ENCODE assay signal across 16 cellular contexts in the genomic region with DNA sequence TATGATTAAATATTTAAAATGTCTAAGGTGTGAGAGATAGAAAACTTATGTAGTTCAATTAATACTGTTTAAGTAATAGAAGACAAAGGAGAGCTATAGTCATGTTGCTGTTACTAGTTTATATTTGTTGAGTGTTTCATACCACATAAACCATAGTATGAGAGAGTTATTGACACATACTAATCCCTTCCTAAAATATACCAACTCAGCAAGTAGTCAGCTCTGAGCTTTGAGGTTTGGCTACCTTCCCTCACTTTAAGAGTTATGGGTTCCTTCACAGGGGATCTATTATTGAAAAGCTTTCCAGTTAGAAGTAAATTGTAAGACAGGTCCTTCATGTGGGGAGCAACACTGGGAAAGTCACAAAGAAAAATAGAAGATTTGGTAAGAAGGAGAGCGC.
"Had no signal": no experiment of that assay in that cellular context is flagged by ENCODE, and none has a peak within 500 bp of the region (broad histone marks: within the 10 kb centered on the region; RNA-seq: fewer than 3 reads in every experiment).

No MANE protein-coding gene starts in this region.

- H3K27ac ChIP-seq: breast epithelium, gastrocnemius medialis, ovary, prostate gland, tibial artery had no signal

- DNase-seq: activated CD4-positive, alpha-beta memory T cell treated with anti-CD3 and anti-CD28 coated beads for 36 hours; activated CD4-positive, alpha-beta T cell treated with anti-CD3 and anti-CD28 coated beads for 48 hours; activated CD4-positive, CD25-positive, alpha-beta regulatory T cell; activated effector memory CD4-positive, alpha-beta T cell treated with anti-CD3 and anti-CD28 coated beads, Interleukin-2, amount 50 U/mL, for 16 hours; anterior cingulate cortex; effector memory CD4-positive, alpha-beta T cell; gastrocnemius medialis; hippocampal formation; left ventricle myocardium superior; midbrain; ovary; stimulated activated CD4-positive, alpha-beta T cell treated with anti-CD3 and anti-CD28 coated beads, Interleukin-12 subunit alpha, Interleukin-12 subunit beta, amount 100 ng/mL, for 4 hours; T-helper 9 cell; tibial artery had no signal

- H3K4me1 ChIP-seq: breast epithelium, gastrocnemius medialis, prostate gland, tibial artery had no signal

- H3K36me3 ChIP-seq: breast epithelium, gastrocnemius medialis, ovary, prostate gland, tibial artery had no signal

- H3K9me3 ChIP-seq: breast epithelium, gastrocnemius medialis, ovary, prostate gland, tibial artery had no signal

- H3K27me3 ChIP-seq: breast epithelium, gastrocnemius medialis, ovary, tibial artery had no signal

- H3K4me3 ChIP-seq: breast epithelium, gastrocnemius medialis, ovary, prostate gland, tibial artery had no signal
